In the genomic region with DNA sequence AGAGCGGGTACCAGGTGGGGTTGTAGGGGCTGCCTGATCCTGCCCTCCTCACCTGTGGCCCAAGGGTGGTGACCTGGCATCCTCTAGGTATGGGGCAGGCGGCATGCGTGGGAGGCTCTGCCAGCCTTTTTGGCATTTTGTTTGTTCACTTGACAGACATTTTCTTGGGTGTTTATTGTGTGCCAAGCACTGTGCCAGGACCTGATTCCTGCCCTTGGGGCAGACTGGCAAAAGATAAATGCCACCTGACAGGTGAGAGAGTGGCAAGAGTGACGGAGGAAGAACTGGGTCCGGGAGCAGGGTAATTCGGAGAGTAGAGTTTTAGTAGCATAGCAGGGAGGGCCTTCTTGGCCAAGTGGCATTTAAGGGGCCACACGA, we compare ENCODE assay signal across 17 cellular contexts. TPM values are rescaled to one million over a fixed set of nuclear protein-coding genes. Genes with fewer than 3 reads are reported as not detected.
A peak's percentile ranks its signal among the peaks of the same experiment; 100 is the strongest.
DNase-seq lines count a peak whose midpoint lies in the region; ATAC-seq and TF ChIP-seq lines count a peak whose summit lies in the region.
"Had no signal": no experiment of that assay in that cellular context is flagged by ENCODE, and none has a peak within 500 bp of the region (broad histone marks: within the 10 kb centered on the region; RNA-seq: fewer than 3 reads in every experiment).

No MANE protein-coding gene starts in this region.

- no peaks in the 10 kb centered on the region for H3K27me3 ChIP-seq in Panc1 (ENCODE audit: control insufficient read depth, insufficient read depth, low read length)
- H3K27me3 ChIP-seq: BLaER1, heart right ventricle, neutrophil, tibial nerve had no signal

- H3K4me3 ChIP-seq in Panc1 (ENCODE audit: low read depth in 2 of 2, low read length in 2 of 2) = no peak overlapping the region
- H3K4me3 ChIP-seq: BLaER1, heart right ventricle, skin epidermis, tibial nerve had no signal

- DNase-seq in activated CD4-positive, alpha-beta T cell treated with anti-CD3 and anti-CD28 coated beads, Interleukin-2, amount 10 ng/mL, durations not matched to agents 24 days and 14 days = no peak
- no peak for DNase-seq in activated CD4-positive, alpha-beta T cell treated with anti-CD3 and anti-CD28 coated beads for 48 hours
- DNase-seq in Panc1 (ENCODE audit: low read depth, low spot score) = no peak
- DNase-seq in endothelial cell (ENCODE audit: low spot score) = no peak
- peak; percentile 32 for DNase-seq in posterior vena cava (ENCODE audit: low spot score)
- no peak for DNase-seq in epidermal melanocyte (ENCODE audit: insufficient read length, low spot score)
- DNase-seq in stimulated activated CD8-positive, alpha-beta memory T cell treated with anti-CD3 and anti-CD28 coated beads, Interleukin-4, amount 100 ng/mL, for 48 hours = no peak
- DNase-seq in stimulated activated CD4-positive, alpha-beta T cell treated with anti-CD3 and anti-CD28 coated beads, Interleukin-2, amount 100 ng/mL, for 24 hours = no peak
- DNase-seq: DMS 273 treated with DMSO at 0.1 percent for 48 hours, GF-D8 had no signal

- no peak for TF ChIP-seq CTCF in Panc1 (IDR thresholded peaks at IDR 0.05)
- no peak for TF ChIP-seq CTCF in endothelial cell (IDR thresholded peaks at IDR 0.05; ENCODE audit: unreplicated experiment)

- H3K4me3 Mint-ChIP-seq in activated CD4-positive, alpha-beta T cell treated with anti-CD3 and anti-CD28 coated beads, Interleukin-2, amount 10 ng/mL, durations not matched to agents 24 days and 14 days = no peak overlapping the region
- H3K4me3 Mint-ChIP-seq in endothelial cell (ENCODE audit: unreplicated experiment) = no peak overlapping the region

- ATAC-seq in Panc1 = no peak

- peaks cover 67% of the 10 kb centered on the region for H3K4me1 ChIP-seq in Panc1 (ENCODE audit: control insufficient read depth, insufficient read depth, low read length)

- H3K27me3 Mint-ChIP-seq in activated CD4-positive, alpha-beta T cell treated with anti-CD3 and anti-CD28 coated beads, Interleukin-2, amount 10 ng/mL, durations not matched to agents 24 days and 14 days = no peaks in the 10 kb centered on the region
- H3K27me3 Mint-ChIP-seq in endothelial cell (ENCODE audit: unreplicated experiment) = peaks cover 20% of the 10 kb centered on the region

- CTCF ChIA-PET in Panc1 (lab: Charles Lee) = no interaction called here

- no peaks in the 10 kb centered on the region for H3K9me3 Mint-ChIP-seq in activated CD4-positive, alpha-beta T cell treated with anti-CD3 and anti-CD28 coated beads, Interleukin-2, amount 10 ng/mL, durations not matched to agents 24 days and 14 days
- no peaks in the 10 kb centered on the region for H3K9me3 Mint-ChIP-seq in endothelial cell (ENCODE audit: unreplicated experiment)

- H3K27ac ChIP-seq in Panc1 (ENCODE audit: low read length) = peak overlapping the region; percentile 69; the same call in 1 of the 2 replicates
- H3K27ac ChIP-seq: neutrophil, WERI-Rb-1 had no signal

- H3K27ac Mint-ChIP-seq in activated CD4-positive, alpha-beta T cell treated with anti-CD3 and anti-CD28 coated beads, Interleukin-2, amount 10 ng/mL, durations not matched to agents 24 days and 14 days = peak overlapping the region; percentile 11
- H3K27ac Mint-ChIP-seq in endothelial cell (ENCODE audit: unreplicated experiment) = peak overlapping the region; percentile 92

- H3K36me3 Mint-ChIP-seq in activated CD4-positive, alpha-beta T cell treated with anti-CD3 and anti-CD28 coated beads, Interleukin-2, amount 10 ng/mL, durations not matched to agents 24 days and 14 days (ENCODE audit: low read depth) = peaks cover 16% of the 10 kb centered on the region
- H3K36me3 Mint-ChIP-seq in endothelial cell (ENCODE audit: low read depth, unreplicated experiment) = peaks cover 20% of the 10 kb centered on the region

- BruUV-seq in Panc1 (replicated peaks; lab: Mats Ljungman, UMichigan) = no TSS peak

- H3K4me1 Mint-ChIP-seq in activated CD4-positive, alpha-beta T cell treated with anti-CD3 and anti-CD28 coated beads, Interleukin-2, amount 10 ng/mL, durations not matched to agents 24 days and 14 days = peaks cover 18% of the 10 kb centered on the region
- H3K4me1 Mint-ChIP-seq in endothelial cell (ENCODE audit: unreplicated experiment) = peaks cover 53% of the 10 kb centered on the region

- in situ Hi-C loops in Panc1 (cut with HindIII; ENCODE audit: low pct_unique_long_range_greater_than_20kb, low sequenced_read_pairs) = no loop called here

- no peaks in the 10 kb centered on the region for H3K9me3 ChIP-seq in Panc1 (ENCODE audit: control insufficient read depth, insufficient read depth, low read depth, low read length)
- H3K9me3 ChIP-seq: BLaER1, heart right ventricle, neutrophil, tibial nerve had no signal

- intact Hi-C loops in activated CD4-positive, alpha-beta T cell treated with anti-CD3 and anti-CD28 coated beads, Interleukin-2, amount 10 ng/mL, durations not matched to agents 24 days and 14 days (cut with micrococcal nuclease) = loop anchor here (1.0 kb wide), 1 partner anchor 42 kb away; no protein-coding TSS in a partner anchor
- intact Hi-C loops in Panc1 (cut with micrococcal nuclease; ENCODE audit: unreplicated experiment) = loop anchor here (1.0 kb wide), 1 partner anchor 42 kb away; no protein-coding TSS in a partner anchor
- intact Hi-C loops in posterior vena cava (cut with DNase I) = loop anchor here (2.0 to 5.0 kb wide), 2 partner anchors 41 to 44 kb away; no protein-coding TSS in a partner anchor

- POLR2A ChIA-PET in Panc1 (lab: Charles Lee) = interaction anchor here (0.6 kb wide), 1 partner anchor 60 kb away, joined by 15 read pairs; no protein-coding TSS in a partner anchor

- no peaks in the 10 kb centered on the region for H3K36me3 ChIP-seq in Panc1 (ENCODE audit: control insufficient read depth, insufficient read depth, low read length)

RNA-seq across cellular contexts. Expression of gene RAB11B, which starts 6.0 kb away (rescaled TPM):
- total RNA-seq in activated CD4-positive, alpha-beta T cell treated with anti-CD3 and anti-CD28 coated beads, Interleukin-2, amount 10 ng/mL, durations not matched to agents 24 days and 14 days = 69.4 and 74.0 TPM in 2 replicates
- total RNA-seq in Panc1 (2021; ENCODE audit: unreplicated experiment) = 135 TPM
- polyA plus RNA-seq in Panc1 (2012; ENCODE audit: insufficient read length) = 395 TPM
- 130 TPM for total RNA-seq in endothelial cell (ENCODE audit: unreplicated experiment)
- 10 to 100 TPM; 83.1 to 86.9 TPM for total RNA-seq in posterior vena cava

RNA-seq across cellular contexts. Expression of gene MARCHF2, which starts 16.9 kb away (rescaled TPM):
- 7.9 and 8.8 TPM in 2 replicates for total RNA-seq in activated CD4-positive, alpha-beta T cell treated with anti-CD3 and anti-CD28 coated beads, Interleukin-2, amount 10 ng/mL, durations not matched to agents 24 days and 14 days
- total RNA-seq in Panc1 (2021; ENCODE audit: unreplicated experiment) (32.6 TPM), endothelial cell (ENCODE audit: unreplicated experiment) (58.2 TPM), posterior vena cava (10 to 100 TPM; 50.3 to 57.6 TPM)
- polyA plus RNA-seq in Panc1 (2012; ENCODE audit: insufficient read length) = 62.9 TPM

RNA-seq across cellular contexts. Expression of gene ANGPTL4, which starts 32.2 kb away (rescaled TPM):
- total RNA-seq in activated CD4-positive, alpha-beta T cell treated with anti-CD3 and anti-CD28 coated beads, Interleukin-2, amount 10 ng/mL, durations not matched to agents 24 days and 14 days = 4.0 and 4.1 TPM in 2 replicates
- total RNA-seq in Panc1 (2021; ENCODE audit: unreplicated experiment) (46.6 TPM), endothelial cell (ENCODE audit: unreplicated experiment) (14.3 TPM), posterior vena cava (10 to 100 TPM; 10.4 to 95.3 TPM)
- 208 TPM for polyA plus RNA-seq in Panc1 (2012; ENCODE audit: insufficient read length)
- total RNA-seq: A172 had no signal

RNA-seq across cellular contexts. Expression of gene HNRNPM, which starts 48.6 kb away (rescaled TPM):
- total RNA-seq in activated CD4-positive, alpha-beta T cell treated with anti-CD3 and anti-CD28 coated beads, Interleukin-2, amount 10 ng/mL, durations not matched to agents 24 days and 14 days = 349 and 352 TPM in 2 replicates
- 225 TPM for total RNA-seq in Panc1 (2021; ENCODE audit: unreplicated experiment)
- 330 TPM for polyA plus RNA-seq in Panc1 (2012; ENCODE audit: insufficient read length)
- total RNA-seq in endothelial cell (ENCODE audit: unreplicated experiment) = 223 TPM
- 100 to 1,000 TPM; 118 to 119 TPM for total RNA-seq in posterior vena cava

RNA-seq across cellular contexts. Expression of gene KANK3, which starts 53.1 kb away (rescaled TPM):
- 0.85 and 1.5 TPM in 2 replicates for total RNA-seq in activated CD4-positive, alpha-beta T cell treated with anti-CD3 and anti-CD28 coated beads, Interleukin-2, amount 10 ng/mL, durations not matched to agents 24 days and 14 days
- total RNA-seq in Panc1 (2021; ENCODE audit: unreplicated experiment) (1.2 TPM), endothelial cell (ENCODE audit: unreplicated experiment) (109 TPM), posterior vena cava (10 to 100 TPM; 11.0 to 22.5 TPM)
- 1.5 TPM for polyA plus RNA-seq in Panc1 (2012; ENCODE audit: insufficient read length)
